Comparison of ENCODE assay signal across 5 cellular contexts in genomic region chr1:205482587-205482986, GRCh38. TPM values are rescaled to one million over a fixed set of nuclear protein-coding genes. Genes with fewer than 3 reads are reported as not detected.
"Had no signal": no experiment of that assay in that cellular context is flagged by ENCODE, and none has a peak within 500 bp of the region (broad histone marks: within the 10 kb centered on the region; RNA-seq: fewer than 3 reads in every experiment).

No MANE protein-coding gene starts in this region.

RNA-seq across cellular contexts. Expression of gene BLACAT1, which starts 26.7 kb away (rescaled TPM):
- total RNA-seq: ascending aorta, esophagus muscularis mucosa, gastrocnemius medialis had no signal
- polyA plus RNA-seq: cardiac muscle cell, heart right ventricle had no signal
